In genomic region chr10:89580243-89580642, GRCh38 we compare ENCODE assay signal across 30 cellular contexts. TPM values are rescaled to one million over a fixed set of nuclear protein-coding genes. Genes with fewer than 3 reads are reported as not detected.
"Had no signal": no experiment of that assay in that cellular context is flagged by ENCODE, and none has a peak within 500 bp of the region (broad histone marks: within the 10 kb centered on the region; RNA-seq: fewer than 3 reads in every experiment).

No MANE protein-coding gene starts in this region.

- H3K36me3 Mint-ChIP-seq: stimulated activated effector memory CD8-positive, alpha-beta T cell treated with anti-CD3 and anti-CD28 coated beads, Interleukin-12 subunit alpha, Interleukin-12 subunit beta, amount 100 ng/mL, for 72 hours had no signal

- H3K4me1 Mint-ChIP-seq: activated CD4-positive, alpha-beta T cell treated with anti-CD3 and anti-CD28 coated beads, Interleukin-2, amount 10 ng/mL, durations not matched to agents 24 days and 14 days; activated CD8-positive, alpha-beta memory T cell treated with anti-CD3 and anti-CD28 coated beads, Interleukin-2, amount 10 ng/mL, durations not matched to agents 7 days and 5 days; activated naive CD4-positive, alpha-beta T cell treated with anti-CD3 and anti-CD28 coated beads, Interleukin-2, amount 50 U/mL, for 24 hours; brain; stimulated activated effector memory CD8-positive, alpha-beta T cell treated with anti-CD3 and anti-CD28 coated beads, Interleukin-12 subunit alpha, Interleukin-12 subunit beta, amount 100 ng/mL, for 72 hours had no signal

- H3K4me1 ChIP-seq: foreskin keratinocyte, stomach, suprapubic skin, tibial nerve, uterus had no signal

- H3K4me3 ChIP-seq: mucosa of descending colon, stomach, suprapubic skin, tibial nerve, uterus had no signal

- H3K27me3 ChIP-seq: foreskin keratinocyte, stomach, suprapubic skin, tibial nerve, uterus had no signal

- H3K4me3 Mint-ChIP-seq: activated CD4-positive, alpha-beta T cell treated with anti-CD3 and anti-CD28 coated beads, Interleukin-2, amount 10 ng/mL, durations not matched to agents 24 days and 14 days; activated CD8-positive, alpha-beta memory T cell treated with anti-CD3 and anti-CD28 coated beads, Interleukin-2, amount 10 ng/mL, durations not matched to agents 7 days and 5 days; activated CD8-positive, alpha-beta T cell treated with anti-CD3 and anti-CD28 coated beads for 36 hours; activated naive CD4-positive, alpha-beta T cell treated with anti-CD3 and anti-CD28 coated beads, Interleukin-2, amount 50 U/mL, for 24 hours; activated T-helper 1 cell treated with anti-CD3 and anti-CD28 coated beads, Interleukin-12 subunit alpha, Interleukin-12 subunit beta, Interleukin-2, Interleukin-4 antibody, amounts not matched to agents 30 ng/mL and 10 ng/mL and 1 ng/mL, durations not matched to agents 14 hours and 24 hours and 36 hours; brain; dendritic cell treated with granulocyte-macrophage colony-stimulating factor and Interleukin-4, amounts not matched to agents 40 ng/mL and 50 ng/mL, for 4 days; stimulated activated effector memory CD8-positive, alpha-beta T cell treated with anti-CD3 and anti-CD28 coated beads, Interleukin-12 subunit alpha, Interleukin-12 subunit beta, amount 100 ng/mL, for 72 hours; T-helper 1 cell treated with Interleukin-12 subunit alpha and Interleukin-12 subunit beta and Interleukin-4 antibody, amounts not matched to agents 30 μg/mL and 1 μg/mL, for 36 hours had no signal

- FAIRE-seq: small intestine had no signal

- H3K36me3 ChIP-seq: stomach, suprapubic skin, tibial nerve, uterus had no signal

- H3K27ac ChIP-seq: foreskin keratinocyte, stomach, suprapubic skin, tibial nerve, uterus had no signal

- DNase-seq: activated CD4-positive, alpha-beta T cell treated with anti-CD3 and anti-CD28 coated beads, Interleukin-2, amount 10 ng/mL, durations not matched to agents 24 days and 14 days; activated CD8-positive, alpha-beta memory T cell treated with anti-CD3 and anti-CD28 coated beads, Interleukin-2, amount 10 ng/mL, durations not matched to agents 7 days and 5 days; activated CD8-positive, alpha-beta T cell treated with anti-CD3 and anti-CD28 coated beads for 36 hours; activated gamma-delta T cell; activated T-cell treated with anti-CD3 and anti-CD28 coated beads for 4 hours; aorta; caudate nucleus; effector CD4-positive, alpha-beta T cell; erythroblast; foreskin keratinocyte; glutamatergic neuron; hippocampal formation; kidney glomerular epithelial cell; mesendoderm; mucosa of descending colon; nucleus accumbens; small intestine; stimulated activated CD4-positive, alpha-beta T cell treated with anti-CD3 and anti-CD28 coated beads, Interleukin-2, amount 100 ng/mL, for 24 hours; stomach; T1000; uterus had no signal

- H3K9me3 Mint-ChIP-seq: activated CD4-positive, alpha-beta T cell treated with anti-CD3 and anti-CD28 coated beads, Interleukin-2, amount 10 ng/mL, durations not matched to agents 24 days and 14 days; activated CD8-positive, alpha-beta T cell treated with anti-CD3 and anti-CD28 coated beads for 36 hours; activated naive CD4-positive, alpha-beta T cell treated with anti-CD3 and anti-CD28 coated beads, Interleukin-2, amount 50 U/mL, for 24 hours; activated T-helper 1 cell treated with anti-CD3 and anti-CD28 coated beads, Interleukin-12 subunit alpha, Interleukin-12 subunit beta, Interleukin-2, Interleukin-4 antibody, amounts not matched to agents 30 ng/mL and 10 ng/mL and 1 ng/mL, durations not matched to agents 14 hours and 24 hours and 36 hours; dendritic cell treated with granulocyte-macrophage colony-stimulating factor and Interleukin-4, amounts not matched to agents 40 ng/mL and 50 ng/mL, for 4 days; stimulated activated effector memory CD8-positive, alpha-beta T cell treated with anti-CD3 and anti-CD28 coated beads, Interleukin-12 subunit alpha, Interleukin-12 subunit beta, amount 100 ng/mL, for 72 hours; T-helper 1 cell treated with Interleukin-12 subunit alpha and Interleukin-12 subunit beta and Interleukin-4 antibody, amounts not matched to agents 30 μg/mL and 1 μg/mL, for 36 hours had no signal

- H3K9me3 ChIP-seq: mucosa of descending colon, stomach, suprapubic skin, uterus had no signal

- ATAC-seq: activated CD8-positive, alpha-beta memory T cell treated with anti-CD3 and anti-CD28 coated beads, Interleukin-2, amount 10 ng/mL, durations not matched to agents 7 days and 5 days; activated CD8-positive, alpha-beta T cell treated with anti-CD3 and anti-CD28 coated beads for 36 hours; foreskin keratinocyte; mucosa of descending colon; sciatic nerve; stimulated activated effector memory CD8-positive, alpha-beta T cell treated with anti-CD3 and anti-CD28 coated beads, Interleukin-12 subunit alpha, Interleukin-12 subunit beta, amount 100 ng/mL, for 72 hours had no signal

- H3K27ac Mint-ChIP-seq: activated CD4-positive, alpha-beta T cell treated with anti-CD3 and anti-CD28 coated beads, Interleukin-2, amount 10 ng/mL, durations not matched to agents 24 days and 14 days; activated CD8-positive, alpha-beta memory T cell treated with anti-CD3 and anti-CD28 coated beads, Interleukin-2, amount 10 ng/mL, durations not matched to agents 7 days and 5 days; activated CD8-positive, alpha-beta T cell treated with anti-CD3 and anti-CD28 coated beads for 36 hours; activated naive CD4-positive, alpha-beta T cell treated with anti-CD3 and anti-CD28 coated beads, Interleukin-2, amount 50 U/mL, for 24 hours; activated T-helper 1 cell treated with anti-CD3 and anti-CD28 coated beads, Interleukin-12 subunit alpha, Interleukin-12 subunit beta, Interleukin-2, Interleukin-4 antibody, amounts not matched to agents 30 ng/mL and 10 ng/mL and 1 ng/mL, durations not matched to agents 14 hours and 24 hours and 36 hours; dendritic cell treated with granulocyte-macrophage colony-stimulating factor and Interleukin-4, amounts not matched to agents 40 ng/mL and 50 ng/mL, for 4 days; stimulated activated effector memory CD8-positive, alpha-beta T cell treated with anti-CD3 and anti-CD28 coated beads, Interleukin-12 subunit alpha, Interleukin-12 subunit beta, amount 100 ng/mL, for 72 hours; T-helper 1 cell treated with Interleukin-12 subunit alpha and Interleukin-12 subunit beta and Interleukin-4 antibody, amounts not matched to agents 30 μg/mL and 1 μg/mL, for 36 hours had no signal

- H3K27me3 Mint-ChIP-seq: activated CD4-positive, alpha-beta T cell treated with anti-CD3 and anti-CD28 coated beads, Interleukin-2, amount 10 ng/mL, durations not matched to agents 24 days and 14 days; activated naive CD4-positive, alpha-beta T cell treated with anti-CD3 and anti-CD28 coated beads, Interleukin-2, amount 50 U/mL, for 24 hours; brain; dendritic cell treated with granulocyte-macrophage colony-stimulating factor and Interleukin-4, amounts not matched to agents 40 ng/mL and 50 ng/mL, for 4 days had no signal

RNA-seq across cellular contexts. Expression of gene SLC16A12, which starts 44.8 kb away (rescaled TPM):
- total RNA-seq: activated CD4-positive, alpha-beta T cell treated with anti-CD3 and anti-CD28 coated beads, Interleukin-2, amount 10 ng/mL, durations not matched to agents 24 days and 14 days; activated CD8-positive, alpha-beta memory T cell treated with anti-CD3 and anti-CD28 coated beads, Interleukin-2, amount 10 ng/mL, durations not matched to agents 7 days and 5 days; activated CD8-positive, alpha-beta T cell treated with anti-CD3 and anti-CD28 coated beads for 36 hours; activated T-helper 1 cell treated with anti-CD3 and anti-CD28 coated beads, Interleukin-12 subunit alpha, Interleukin-12 subunit beta, Interleukin-2, Interleukin-4 antibody, amounts not matched to agents 30 ng/mL and 10 ng/mL and 1 ng/mL, durations not matched to agents 14 hours and 24 hours and 36 hours had no signal
